In genomic region chr14:37045340-37046061, GRCh38 we compare ENCODE assay signal across 28 cellular contexts.
"Had no signal": no experiment of that assay in that cellular context is flagged by ENCODE, and none has a peak within 500 bp of the region (broad histone marks: within the 10 kb centered on the region; RNA-seq: fewer than 3 reads in every experiment).

No MANE protein-coding gene starts in this region.

- H3K9me3 ChIP-seq: ascending aorta, body of pancreas had no signal

- H3K27me3 Mint-ChIP-seq: activated naive CD8-positive, alpha-beta T cell treated with anti-CD3 and anti-CD28 coated beads, Interleukin-2, amount 50 U/mL, for 24 hours; activated T-cell treated with anti-CD3 and anti-CD28 coated beads, Interleukin-2, amount 50 U/mL, for 24 hours; T-helper 17 cell had no signal

- H3K27ac ChIP-seq: ascending aorta, body of pancreas, PC-9 had no signal

- H3K36me3 ChIP-seq: ascending aorta had no signal

- ATAC-seq: activated CD8-positive, alpha-beta T cell treated with anti-CD3 and anti-CD28 coated beads, Interleukin-2, amount 10 ng/mL, durations not matched to agents 7 days and 5 days; activated naive CD4-positive, alpha-beta T cell treated with anti-CD3 and anti-CD28 coated beads, Interleukin-2, amount 50 U/mL, for 72 hours; activated naive CD8-positive, alpha-beta T cell treated with anti-CD3 and anti-CD28 coated beads, Interleukin-2, amount 50 U/mL, for 24 hours; body of pancreas; T-helper 17 cell; WTC11 had no signal

- H3K4me3 ChIP-seq: ascending aorta, body of pancreas, PC-9 had no signal

- H3K4me3 Mint-ChIP-seq: activated CD8-positive, alpha-beta T cell treated with anti-CD3 and anti-CD28 coated beads, Interleukin-2, amount 10 ng/mL, durations not matched to agents 7 days and 5 days; activated naive CD8-positive, alpha-beta T cell treated with anti-CD3 and anti-CD28 coated beads, Interleukin-2, amount 50 U/mL, for 24 hours; activated T-cell treated with anti-CD3 and anti-CD28 coated beads, Interleukin-2, amount 50 U/mL, for 24 hours; activated T-helper 1 cell treated with anti-CD3 and anti-CD28 coated beads, Interleukin-12 subunit alpha, Interleukin-12 subunit beta, Interleukin-2, Interleukin-4 antibody, amounts not matched to agents 30 ng/mL and 10 ng/mL and 1 ng/mL, durations not matched to agents 14 hours and 24 hours and 36 hours; T-helper 17 cell; WTC11 had no signal

- H3K36me3 Mint-ChIP-seq: WTC11 had no signal

- DNase-seq: activated CD4-positive, alpha-beta T cell treated with anti-CD3 and anti-CD28 coated beads for 48 hours; activated CD4-positive, alpha-beta T cell treated with anti-CD3 and anti-CD28 coated beads, Interleukin-2, amount 50 U/mL, for 4 hours; activated CD4-positive, CD25-positive, alpha-beta regulatory T cell treated with anti-CD3 and anti-CD28 coated beads, Interleukin-2, amount 50 U/mL, for 72 hours; activated CD8-positive, alpha-beta memory T cell treated with anti-CD3 and anti-CD28 coated beads, Interleukin-2, amount 50 U/mL, for 48 hours; activated CD8-positive, alpha-beta T cell treated with anti-CD3 and anti-CD28 coated beads, Interleukin-2, amount 10 ng/mL, durations not matched to agents 7 days and 5 days; activated effector memory CD4-positive, alpha-beta T cell treated with Interleukin-2 at 50 U/mL for 16 hours; activated naive CD4-positive, alpha-beta T cell; activated naive CD8-positive, alpha-beta T cell treated with anti-CD3 and anti-CD28 coated beads, Interleukin-2, amount 50 U/mL, for 24 hours; activated T-cell treated with anti-CD3 and anti-CD28 coated beads, Interleukin-2, amount 50 U/mL, for 24 hours; amniotic stem cell; body of pancreas; central memory CD4-positive, alpha-beta T cell; Karpas-422; NCI-H1105 treated with DMSO at 0.1 percent for 48 hours; NCI-H1436 treated with DMSO at 0.1 percent for 48 hours; NCI-H187; NCI-H2081; NCI-H510A treated with DMSO at 0.1 percent for 48 hours; NCI-H69; PC-9; SIG-M5; T-helper 17 cell; T-helper 9 cell had no signal

- H3K27ac Mint-ChIP-seq: activated CD8-positive, alpha-beta T cell treated with anti-CD3 and anti-CD28 coated beads, Interleukin-2, amount 10 ng/mL, durations not matched to agents 7 days and 5 days; activated naive CD4-positive, alpha-beta T cell treated with anti-CD3 and anti-CD28 coated beads, Interleukin-2, amount 50 U/mL, for 72 hours; activated naive CD8-positive, alpha-beta T cell treated with anti-CD3 and anti-CD28 coated beads, Interleukin-2, amount 50 U/mL, for 24 hours; activated T-cell treated with anti-CD3 and anti-CD28 coated beads, Interleukin-2, amount 50 U/mL, for 24 hours; activated T-helper 1 cell treated with anti-CD3 and anti-CD28 coated beads, Interleukin-12 subunit alpha, Interleukin-12 subunit beta, Interleukin-2, Interleukin-4 antibody, amounts not matched to agents 30 ng/mL and 10 ng/mL and 1 ng/mL, durations not matched to agents 14 hours and 24 hours and 36 hours; T-helper 17 cell; WTC11 had no signal

- H3K9me3 Mint-ChIP-seq: activated naive CD8-positive, alpha-beta T cell treated with anti-CD3 and anti-CD28 coated beads, Interleukin-2, amount 50 U/mL, for 24 hours; activated T-cell treated with anti-CD3 and anti-CD28 coated beads, Interleukin-2, amount 50 U/mL, for 24 hours; activated T-helper 1 cell treated with anti-CD3 and anti-CD28 coated beads, Interleukin-12 subunit alpha, Interleukin-12 subunit beta, Interleukin-2, Interleukin-4 antibody, amounts not matched to agents 30 ng/mL and 10 ng/mL and 1 ng/mL, durations not matched to agents 14 hours and 24 hours and 36 hours; WTC11 had no signal

- H3K27me3 ChIP-seq: ascending aorta, body of pancreas had no signal

- FAIRE-seq: bronchial epithelial cell had no signal

- H3K4me1 Mint-ChIP-seq: activated naive CD8-positive, alpha-beta T cell treated with anti-CD3 and anti-CD28 coated beads, Interleukin-2, amount 50 U/mL, for 24 hours; T-helper 17 cell; WTC11 had no signal
